Comparison of ENCODE assay signal across 13 cellular contexts in the genomic region with DNA sequence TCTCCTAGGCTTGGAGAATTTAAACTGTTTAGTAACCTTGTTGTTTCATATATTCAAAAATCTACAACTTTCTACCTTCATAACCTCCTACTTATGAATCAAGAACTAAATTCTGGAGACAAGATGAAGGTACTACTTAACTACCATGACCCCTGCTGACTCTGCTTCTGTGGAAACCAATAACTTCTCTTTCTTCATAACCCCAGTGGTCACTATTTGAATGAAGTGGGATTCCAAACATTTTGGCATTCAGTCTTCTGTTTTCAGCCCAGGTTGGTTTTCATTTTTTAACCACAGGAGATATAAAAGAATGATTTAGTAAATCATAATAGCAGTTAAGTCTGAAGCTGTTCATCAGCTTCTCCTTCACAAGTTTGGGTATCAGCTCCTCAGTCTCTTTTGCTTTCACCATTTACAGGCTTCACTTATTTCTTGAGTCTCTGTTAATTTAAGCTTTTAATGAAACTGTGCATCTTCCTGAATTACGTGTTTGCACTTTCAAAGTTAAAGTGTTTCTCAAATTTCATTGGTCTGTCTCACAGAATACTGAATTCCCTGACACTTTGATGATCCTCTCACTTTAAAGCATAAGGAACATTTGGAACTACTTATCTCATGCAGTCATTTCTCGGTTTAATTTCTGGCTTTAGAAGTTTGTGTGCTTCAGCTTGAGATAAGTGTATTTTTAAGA. TPM values are rescaled to one million over a fixed set of nuclear protein-coding genes. Genes with fewer than 3 reads are reported as not detected.
A peak's percentile ranks its signal among the peaks of the same experiment; 100 is the strongest.
DNase-seq lines count a peak whose midpoint lies in the region; ATAC-seq, FAIRE-seq and TF ChIP-seq lines count a peak whose summit lies in the region.
"Had no signal": no experiment of that assay in that cellular context is flagged by ENCODE, and none has a peak within 500 bp of the region (broad histone marks: within the 10 kb centered on the region; RNA-seq: fewer than 3 reads in every experiment).

No MANE protein-coding gene starts in this region.

- ATAC-seq in CD4-positive, alpha-beta T cell (ENCODE audit: poor library complexity): no peak
- ATAC-seq in natural killer cell treated with Interleukin-12 subunit alpha and Interleukin-12 subunit beta and Interleukin-15 and Interleukin-18, amount 100 ng/mL, for 72 hours: no peak
- no peak for ATAC-seq in GM19397 (IDR thresholded peaks at IDR 0.05; ENCODE audit: unreplicated experiment)

- H3T11ph ChIP-seq in H9 (ENCODE audit: low read length): no peak overlapping the region

- TF ChIP-seq POLR2A in H54 (IDR thresholded peaks at IDR 0.05; ENCODE audit: low read depth, low read length) (no peak), esophagus squamous epithelium (IDR thresholded peaks at IDR 0.05) (no peak)

- no peak overlapping the region for H2BK5ac ChIP-seq in H9 (ENCODE audit: insufficient read length, low read length)

- no peak overlapping the region for H3K4ac ChIP-seq in H9 (ENCODE audit: low read depth, low read length)

- no peak overlapping the region for H4K8ac ChIP-seq in H9 (replicated peaks; ENCODE audit: insufficient read length, low read depth, low read length)

- H3K4me1 ChIP-seq in H9 (ENCODE audit: insufficient read depth, low read length): peaks cover 4% of the 10 kb centered on the region; the same call in 1 of the 2 replicates
- peaks cover 28 to 98% (median 40%) of the 10 kb centered on the region in 3 donors for H3K4me1 ChIP-seq in esophagus squamous epithelium

- no peaks in the 10 kb centered on the region for H3K36me3 ChIP-seq in esophagus squamous epithelium

- H3K14ac ChIP-seq in H9 (ENCODE audit: insufficient read depth, low read length): no peak overlapping the region

- H3K9me3 Mint-ChIP-seq in CD4-positive, alpha-beta T cell: no peaks in the 10 kb centered on the region
- no peaks in the 10 kb centered on the region; a peak in 1 of 5 replicates for H3K9me3 Mint-ChIP-seq in H9
- H3K9me3 Mint-ChIP-seq in natural killer cell treated with Interleukin-12 subunit alpha and Interleukin-12 subunit beta and Interleukin-15 and Interleukin-18, amount 100 ng/mL, for 72 hours: no peaks in the 10 kb centered on the region

- no peak overlapping the region for H4K91ac ChIP-seq in H9 (ENCODE audit: insufficient read length, low read depth, low read length)

- no CpG with 5 or more reads among the region's 2 CpGs for WGBS in H9 (ENCODE audit: extremely low coverage, insufficient read length, low lambda C conversion rate)
- WGBS in esophagus squamous epithelium, 2 donors: 48 to 53% methylated on average over 2 of the region's 2 CpGs

- H2BK15ac ChIP-seq in H9 (ENCODE audit: low read depth, low read length): no peak overlapping the region

- no peaks in the 10 kb centered on the region for H3K27me3 Mint-ChIP-seq in CD4-positive, alpha-beta T cell
- H3K27me3 Mint-ChIP-seq in H9 (ENCODE audit: low read depth): no peaks in the 10 kb centered on the region
- no peaks in the 10 kb centered on the region for H3K27me3 Mint-ChIP-seq in natural killer cell treated with Interleukin-12 subunit alpha and Interleukin-12 subunit beta and Interleukin-15 and Interleukin-18, amount 100 ng/mL, for 72 hours

- no peak for DNase-seq in CD4-positive, alpha-beta T cell
- DNase-seq in H9 (no peak), astrocyte of the cerebellum (ENCODE audit: low read depth) (peak; percentile 81), SKM-1 treated with dmso at 0.1 percent for 144 hours (lab: John Stamatoyannopoulos, UW; ENCODE audit: unreplicated experiment) (no peak), H54 (ENCODE audit: insufficient read length, low spot score) (no peak), esophagus squamous epithelium (lab: John Stamatoyannopoulos, UW) (no peak)
- no peak for DNase-seq in natural killer cell treated with Interleukin-12 subunit alpha and Interleukin-12 subunit beta and Interleukin-15 and Interleukin-18, amount 100 ng/mL, for 72 hours (ENCODE audit: low spot score)
- DNase-seq: COR-L47, NCI-H446 treated with DMSO at 0.1 percent for 48 hours, retina had no signal

- in situ Hi-C loops in astrocyte of the cerebellum (cut with HindIII; ENCODE audit: low sequenced_read_pairs): no loop called here

- H2BK12ac ChIP-seq in H9 (ENCODE audit: insufficient read length, low read depth, low read length): no peak overlapping the region

- no peak overlapping the region for H3K18ac ChIP-seq in H9 (ENCODE audit: insufficient read length, low read depth, low read length)

- H2BK120ac ChIP-seq in H9 (ENCODE audit: low read depth, low read length, poor library complexity, severe bottlenecking): no peak overlapping the region

- CTCF ChIA-PET in CD4-positive, alpha-beta T cell (lab: Charles Lee): interaction anchor here (0.8 kb wide), 1 partner anchor 36 kb away, joined by 3 read pairs; no protein-coding TSS in a partner anchor

- H3K79me2 ChIP-seq in H9 (ENCODE audit: insufficient read depth, low read length): peaks cover 63% of the 10 kb centered on the region

- H3K27me3 ChIP-seq in CD4-positive, alpha-beta T cell (ENCODE audit: control insufficient read depth, insufficient read depth, low read length): no peaks in the 10 kb centered on the region
- H3K27me3 ChIP-seq in H9 (ENCODE audit: insufficient read depth, low read length) (no peaks in the 10 kb centered on the region), esophagus squamous epithelium (no peaks in the 10 kb centered on the region)

- peak overlapping the region; percentile 80 for H3K4me3 Mint-ChIP-seq in CD4-positive, alpha-beta T cell
- no peak overlapping the region for H3K4me3 Mint-ChIP-seq in H9
- H3K4me3 Mint-ChIP-seq in natural killer cell treated with Interleukin-12 subunit alpha and Interleukin-12 subunit beta and Interleukin-15 and Interleukin-18, amount 100 ng/mL, for 72 hours: peak overlapping the region; percentile 79

- H3K9ac ChIP-seq in H9 (ENCODE audit: extremely low read depth, insufficient read length, low read length): no peak overlapping the region

- H3K9me3 ChIP-seq in CD4-positive, alpha-beta T cell (ENCODE audit: control insufficient read depth, low read length): no peaks in the 10 kb centered on the region
- H3K9me3 ChIP-seq in H9 (ENCODE audit: control insufficient read depth, low read depth, low read length): no peaks in the 10 kb centered on the region
- no peaks in the 10 kb centered on the region for H3K9me3 ChIP-seq in esophagus squamous epithelium

- no peak overlapping the region for H2AK5ac ChIP-seq in H9 (ENCODE audit: insufficient read length, low read length)

- H4K20me1 ChIP-seq in H9 (ENCODE audit: control insufficient read depth, insufficient read depth, insufficient read length): no peaks in the 10 kb centered on the region

- peak overlapping the region; percentile 81 for H3K27ac Mint-ChIP-seq in CD4-positive, alpha-beta T cell
- peak overlapping the region in 2 of 3 experiments; percentile 2 to 50; a peak in 2 of 7 replicates for H3K27ac Mint-ChIP-seq in H9
- peak overlapping the region; percentile 78 to 87 for H3K27ac Mint-ChIP-seq in natural killer cell treated with Interleukin-12 subunit alpha and Interleukin-12 subunit beta and Interleukin-15 and Interleukin-18, amount 100 ng/mL, for 72 hours

- H3K23me2 ChIP-seq in H9 (ENCODE audit: insufficient read length, low read depth, low read length, poor library complexity, severe bottlenecking): no peaks in the 10 kb centered on the region

- H3K79me1 ChIP-seq in H9 (ENCODE audit: insufficient read depth, low read depth, low read length, poor library complexity, severe bottlenecking): peaks cover 10% of the 10 kb centered on the region

- H3K27ac ChIP-seq in CD4-positive, alpha-beta T cell (ENCODE audit: low read depth, low read length): no peak overlapping the region
- H3K27ac ChIP-seq in H9 (ENCODE audit: insufficient read length, low read depth, low read length): no peak overlapping the region
- H3K27ac ChIP-seq in esophagus squamous epithelium: peak overlapping the region in 1 of 4 donors; percentile 25

- no peak overlapping the region for H3K4me2 ChIP-seq in H9 (ENCODE audit: insufficient read depth, insufficient read length, low read length)

- H3K4me3 ChIP-seq in astrocyte of the cerebellum (ENCODE audit: low read depth, low read length): no peak overlapping the region
- no peak overlapping the region for H3K4me3 ChIP-seq in esophagus squamous epithelium

- FAIRE-seq in H54 (lab: Jason Lieb, UNC): no peak
- FAIRE-seq: bronchial epithelial cell, H1 had no signal

- no peak overlapping the region for H4K5ac ChIP-seq in H9 (ENCODE audit: insufficient read length, low read depth, low read length)

- H2BK20ac ChIP-seq in H9 (ENCODE audit: low read depth, low read length, poor library complexity, severe bottlenecking): no peak overlapping the region

- POLR2A ChIA-PET in CD4-positive, alpha-beta T cell (lab: Charles Lee): interaction anchor here (0.6 to 4.3 kb wide), 2 partner anchors 9 to 36 kb away, joined by 3 to 32 read pairs; a partner anchor contains a TSS

- peaks cover 97% of the 10 kb centered on the region for H3K4me1 Mint-ChIP-seq in CD4-positive, alpha-beta T cell (ENCODE audit: low read depth)
- peaks cover 52 to 57% of the 10 kb centered on the region in 2 experiments for H3K4me1 Mint-ChIP-seq in H9
- H3K4me1 Mint-ChIP-seq in natural killer cell treated with Interleukin-12 subunit alpha and Interleukin-12 subunit beta and Interleukin-15 and Interleukin-18, amount 100 ng/mL, for 72 hours (ENCODE audit: low read depth in 2 of 2): peaks cover 51 to 78% of the 10 kb centered on the region in 2 donors

- H2AFZ ChIP-seq in H9 (ENCODE audit: low read length): no peak overlapping the region

- H3K23ac ChIP-seq in H9 (ENCODE audit: insufficient read length, low read depth, low read length): no peak overlapping the region

- intact Hi-C loops in CD4-positive, alpha-beta T cell (cut with DNase I, micrococcal nuclease): no loop called here
- intact Hi-C loops in esophagus squamous epithelium (cut with DNase I): no loop called here

- H3K56ac ChIP-seq in H9 (ENCODE audit: insufficient read length, low read depth, low read length): no peak overlapping the region

- H3K36me3 Mint-ChIP-seq in CD4-positive, alpha-beta T cell (ENCODE audit: low read depth): peaks cover 13% of the 10 kb centered on the region
- peaks cover 1 to 11% (median 2%) of the 10 kb centered on the region in 3 experiments; a peak in 5 of 7 replicates for H3K36me3 Mint-ChIP-seq in H9 (ENCODE audit: insufficient read depth in 1 of 3, low read depth in 3 of 3)
- H3K36me3 Mint-ChIP-seq in natural killer cell treated with Interleukin-12 subunit alpha and Interleukin-12 subunit beta and Interleukin-15 and Interleukin-18, amount 100 ng/mL, for 72 hours: no peaks in the 10 kb centered on the region

- TF ChIP-seq CTCF in CD4-positive, alpha-beta T cell (IDR thresholded peaks at IDR 0.05): no peak
- TF ChIP-seq CTCF in H9 (conservative IDR thresholded peaks at IDR 0.05) (no peak), astrocyte of the cerebellum (IDR thresholded peaks at IDR 0.05; ENCODE audit: low read depth, low read length, missing control alignments) (no peak), esophagus squamous epithelium (IDR thresholded peaks at IDR 0.05) (no peak)

RNA-seq across cellular contexts. Expression of a gene that starts 9.5 kb away (rescaled TPM):
- 10 to 100 TPM; 82.0 to 94.8 TPM for total RNA-seq in CD4-positive, alpha-beta T cell
- total RNA-seq in H9 (2021) (115 and 116 TPM in 2 replicates), esophagus squamous epithelium (100 to 1,000 TPM in 1 of 4 donors, 10 to 100 TPM in 3; 45.5 to 104 (median 66.1) TPM)
- total RNA-seq in natural killer cell treated with Interleukin-12 subunit alpha and Interleukin-12 subunit beta and Interleukin-15 and Interleukin-18, amount 100 ng/mL, for 72 hours: 10 to 100 TPM; 64.8 to 99.7 TPM

Comparison
In these comparisons a context has a peak if more than half of its experiments do, and no peak if none do; other contexts are left out.
1. H3K27ac Mint-ChIP-seq: peak in every context shown above with its lines; median percentile 82 in natural killer cell treated with Interleukin-12 subunit alpha and Interleukin-12 subunit beta and Interleukin-15 and Interleukin-18, amount 100 ng/mL, for 72 hours; 81 in CD4-positive, alpha-beta T cell; 26 in H9.
2. H3K4me3 Mint-ChIP-seq: peak in CD4-positive, alpha-beta T cell (single experiment) and natural killer cell treated with Interleukin-12 subunit alpha and Interleukin-12 subunit beta and Interleukin-15 and Interleukin-18, amount 100 ng/mL, for 72 hours (single experiment); none in H9 (0 of 2).